12 cellular contexts compared by ENCODE assay signal in genomic region chr10:109974509-109975191, GRCh38. TPM values are rescaled to one million over a fixed set of nuclear protein-coding genes. Genes with fewer than 3 reads are reported as not detected.
DNase-seq lines count a peak whose midpoint lies in the region; ATAC-seq and TF ChIP-seq lines count a peak whose summit lies in the region.
"Had no signal": no experiment of that assay in that cellular context is flagged by ENCODE, and none has a peak within 500 bp of the region (broad histone marks: within the 10 kb centered on the region; RNA-seq: fewer than 3 reads in every experiment).

No MANE protein-coding gene starts in this region.

- intact Hi-C loops in Caco-2 (cut with micrococcal nuclease; ENCODE audit: unreplicated experiment) = no loop called here
- intact Hi-C loops in colonic mucosa (cut with DNase I) = no loop called here
- intact Hi-C loops in mucosa of descending colon (cut with DNase I, micrococcal nuclease) = no loop called here

- H2BK12ac ChIP-seq in mesenchymal stem cell (ENCODE audit: low read length in 2 of 2) = no peak overlapping the region

- H3K4me1 Mint-ChIP-seq in Caco-2 (ENCODE audit: low read depth, unreplicated experiment) = peaks cover 57% of the 10 kb centered on the region

- H3K9ac ChIP-seq in colonic mucosa (ENCODE audit: low read depth in 2 of 2, low read length in 2 of 2) (no peak overlapping the region), mesenchymal stem cell (ENCODE audit: low read length) (no peak overlapping the region)

- ATAC-seq in mucosa of descending colon (peak; percentile 87), HG02642 (IDR thresholded peaks at IDR 0.05; ENCODE audit: poor library complexity, unreplicated experiment) (no peak)
- ATAC-seq: activated naive CD8-positive, alpha-beta T cell treated with anti-CD3 and anti-CD28 coated beads, Interleukin-2, amount 50 U/mL, for 24 hours had no signal

- H3K9me3 ChIP-seq in Caco-2 = no peaks in the 10 kb centered on the region
- no peaks in the 10 kb centered on the region for H3K9me3 ChIP-seq in colonic mucosa
- H3K9me3 ChIP-seq in mucosa of descending colon = no peaks in the 10 kb centered on the region
- no peaks in the 10 kb centered on the region for H3K9me3 ChIP-seq in mesenchymal stem cell (ENCODE audit: control insufficient read depth, low read length)
- H3K9me3 ChIP-seq: sigmoid colon had no signal

- peaks cover 63% of the 10 kb centered on the region for H3K4me1 ChIP-seq in Caco-2
- no peaks in the 10 kb centered on the region for H3K4me1 ChIP-seq in colonic mucosa
- peaks cover 32% of the 10 kb centered on the region for H3K4me1 ChIP-seq in mucosa of descending colon (ENCODE audit: low read depth)
- H3K4me1 ChIP-seq in mesenchymal stem cell (ENCODE audit: control insufficient read depth, insufficient read depth, low read depth, low read length) = peaks cover 5% of the 10 kb centered on the region

- no peak overlapping the region for H2BK15ac ChIP-seq in mesenchymal stem cell (ENCODE audit: low read depth, poor library complexity, severe bottlenecking)

- no peak overlapping the region for H2AFZ ChIP-seq in mesenchymal stem cell (ENCODE audit: low read depth, low read length)

- peak; percentile 41 to 52 for DNase-seq in Caco-2
- DNase-seq in NCI-H146 treated with DMSO at 0.1 percent for 48 hours (lab: John Stamatoyannopoulos, UW; ENCODE audit: unreplicated experiment) = peak; percentile 82
- DNase-seq in colonic mucosa = peak; percentile 64
- DNase-seq in mucosa of descending colon = peak in 1 of 3 donors; percentile 59
- DNase-seq in mesenchymal stem cell = no peak
- no peak for DNase-seq in LoVo (ENCODE audit: low spot score)
- DNase-seq in effector CD4-positive, alpha-beta T cell = no peak
- DNase-seq: activated naive CD8-positive, alpha-beta T cell treated with anti-CD3 and anti-CD28 coated beads, Interleukin-2, amount 50 U/mL, for 24 hours; COR-L47; sigmoid colon; T-helper 1 cell had no signal

- no peak overlapping the region for H3K4ac ChIP-seq in mesenchymal stem cell (ENCODE audit: low read depth in 1 of 2, low read length in 2 of 2)

- no peak overlapping the region for H2BK120ac ChIP-seq in mesenchymal stem cell (ENCODE audit: low read depth, low read length)

- H3K23ac ChIP-seq in mesenchymal stem cell (ENCODE audit: low read length in 2 of 2) = no peak overlapping the region

- 96% methylated on average over 6 of the region's 8 CpGs for WGBS in mesenchymal stem cell

- TF ChIP-seq CTCF in Caco-2 (IDR thresholded peaks at IDR 0.05; ENCODE audit: insufficient read depth in 1 of 2, low read depth in 1 of 2, low read length in 1 of 2, severe bottlenecking in 1 of 2, unreplicated experiment in 1 of 2) = no peak
- TF ChIP-seq CTCF in colonic mucosa (IDR thresholded peaks at IDR 0.05) = no peak
- TF ChIP-seq CTCF in mucosa of descending colon (IDR thresholded peaks at IDR 0.05) = no peak

- H3K36me3 Mint-ChIP-seq in Caco-2 (ENCODE audit: insufficient read depth, unreplicated experiment) = peaks cover 14% of the 10 kb centered on the region

- H3K27me3 ChIP-seq in Caco-2 (replicated peaks; ENCODE audit: control insufficient read depth, insufficient read depth, low read length) = no peaks in the 10 kb centered on the region
- no peaks in the 10 kb centered on the region for H3K27me3 ChIP-seq in colonic mucosa
- H3K27me3 ChIP-seq in mesenchymal stem cell (ENCODE audit: control insufficient read depth in 1 of 2, insufficient read depth in 1 of 2, low read length in 2 of 2) = no peaks in the 10 kb centered on the region
- H3K27me3 ChIP-seq: sigmoid colon had no signal

- no peak overlapping the region for H3K4me2 ChIP-seq in mesenchymal stem cell (ENCODE audit: low read length, poor library complexity, severe bottlenecking)

- H3K27ac ChIP-seq in colonic mucosa (no peak overlapping the region), mesenchymal stem cell (ENCODE audit: low read length, poor library complexity, severe bottlenecking) (no peak overlapping the region)
- H3K27ac ChIP-seq: sigmoid colon had no signal

- H3K27me3 Mint-ChIP-seq in Caco-2 (ENCODE audit: insufficient read depth, unreplicated experiment) = no peaks in the 10 kb centered on the region
- H3K27me3 Mint-ChIP-seq: activated naive CD8-positive, alpha-beta T cell treated with anti-CD3 and anti-CD28 coated beads, Interleukin-2, amount 50 U/mL, for 24 hours had no signal

- H3K4me3 ChIP-seq in Caco-2 (ENCODE audit: low read depth, low read length) (no peak overlapping the region), colonic mucosa (no peak overlapping the region), mucosa of descending colon (no peak overlapping the region), mesenchymal stem cell (ENCODE audit: insufficient read depth in 1 of 2, low read depth in 1 of 2, low read length in 2 of 2) (no peak overlapping the region)
- H3K4me3 ChIP-seq: sigmoid colon had no signal

- CTCF ChIA-PET in Caco-2 (lab: Charles Lee) = interaction anchor here (0.7 kb wide), 1 partner anchor 643 kb away, joined by 3 read pairs; no protein-coding TSS in a partner anchor

- peaks cover 2% of the 10 kb centered on the region for H3K9me3 Mint-ChIP-seq in Caco-2 (ENCODE audit: unreplicated experiment)
- H3K9me3 Mint-ChIP-seq: activated naive CD8-positive, alpha-beta T cell treated with anti-CD3 and anti-CD28 coated beads, Interleukin-2, amount 50 U/mL, for 24 hours had no signal

- H3K18ac ChIP-seq in mesenchymal stem cell (ENCODE audit: low read depth in 1 of 2, low read length in 2 of 2) = no peak overlapping the region

- no peaks in the 10 kb centered on the region for H3K36me3 ChIP-seq in Caco-2 (ENCODE audit: control insufficient read depth, insufficient read depth, low read length)
- no peaks in the 10 kb centered on the region for H3K36me3 ChIP-seq in colonic mucosa
- H3K36me3 ChIP-seq in mucosa of descending colon (ENCODE audit: low read depth) = no peaks in the 10 kb centered on the region
- no peaks in the 10 kb centered on the region for H3K36me3 ChIP-seq in mesenchymal stem cell (ENCODE audit: control insufficient read depth in 1 of 2, insufficient read depth in 2 of 2, low read depth in 1 of 2, low read length in 2 of 2)
- H3K36me3 ChIP-seq: sigmoid colon had no signal

- peak overlapping the region; percentile 40 for H3K4me3 Mint-ChIP-seq in Caco-2 (ENCODE audit: unreplicated experiment)
- H3K4me3 Mint-ChIP-seq: activated naive CD8-positive, alpha-beta T cell treated with anti-CD3 and anti-CD28 coated beads, Interleukin-2, amount 50 U/mL, for 24 hours had no signal

- H2AK5ac ChIP-seq in mesenchymal stem cell (ENCODE audit: low read length, severe bottlenecking) = no peak overlapping the region

- H3K14ac ChIP-seq in mesenchymal stem cell (ENCODE audit: low read length in 2 of 2) = no peak overlapping the region

- H2BK5ac ChIP-seq in mesenchymal stem cell (ENCODE audit: low read depth, low read length, poor library complexity, severe bottlenecking) = no peak overlapping the region

- BruUV-seq in Caco-2 (replicated peaks; lab: Mats Ljungman, UMichigan) = no TSS peak

- H4K91ac ChIP-seq in mesenchymal stem cell (ENCODE audit: low read length) = no peak overlapping the region

- POLR2A ChIA-PET in Caco-2 (lab: Charles Lee) = interaction anchor here (0.6 kb wide), 1 partner anchor 34 kb away, joined by 3 read pairs; no protein-coding TSS in a partner anchor

- no peak overlapping the region for H4K8ac ChIP-seq in mesenchymal stem cell (ENCODE audit: low read length)

- no peaks in the 10 kb centered on the region for H3K79me1 ChIP-seq in mesenchymal stem cell (replicated peaks; ENCODE audit: low read length, poor library complexity, severe bottlenecking)

- H3K27ac Mint-ChIP-seq in Caco-2 (ENCODE audit: unreplicated experiment) = peak overlapping the region; percentile 82
- H3K27ac Mint-ChIP-seq: activated naive CD8-positive, alpha-beta T cell treated with anti-CD3 and anti-CD28 coated beads, Interleukin-2, amount 50 U/mL, for 24 hours had no signal

RNA-seq across cellular contexts. Expression of gene ADD3, which starts 33.1 kb away (rescaled TPM):
- total RNA-seq in Caco-2 (2022) (236 and 264 TPM in 2 replicates), colonic mucosa (100 to 1,000 TPM; 127 to 131 TPM), mucosa of descending colon (100 to 1,000 TPM; 109 to 165 (median 141) TPM)
- 75.7 TPM for polyA plus RNA-seq in mesenchymal stem cell (2013, experiment 1 of 2)
- 72.5 TPM for polyA plus RNA-seq in mesenchymal stem cell (2013, experiment 2 of 2)

RNA-seq across cellular contexts. Expression of gene XPNPEP1, which starts 51.3 kb away (rescaled TPM):
- total RNA-seq in Caco-2 (2022) (76.6 and 92.4 TPM in 2 replicates), colonic mucosa (100 to 1,000 TPM; 122 to 127 TPM), mucosa of descending colon (10 to 100 TPM; 66.6 to 97.7 (median 87.5) TPM)
- polyA plus RNA-seq in mesenchymal stem cell (2013, experiment 1 of 2) = 48.5 TPM
- polyA plus RNA-seq in mesenchymal stem cell (2013, experiment 2 of 2) = 47.3 TPM

Comparison
In these comparisons a context has a peak if more than half of its experiments do, and no peak if none do; other contexts are left out.
1. DNase-seq: peak in Caco-2 (2 of 2), NCI-H146 treated with DMSO at 0.1 percent for 48 hours (single experiment) and colonic mucosa (single experiment); none in mesenchymal stem cell (single experiment), LoVo (single experiment) and effector CD4-positive, alpha-beta T cell (single experiment).